Comparison of ENCODE assay signal across 9 cellular contexts in genomic region chr17:57357830-57358426, GRCh38.
DNase-seq lines count a peak whose midpoint lies in the region; ATAC-seq, FAIRE-seq and TF ChIP-seq lines count a peak whose summit lies in the region.
"Had no signal": no experiment of that assay in that cellular context is flagged by ENCODE, and none has a peak within 500 bp of the region (broad histone marks: within the 10 kb centered on the region; RNA-seq: fewer than 3 reads in every experiment).

No MANE protein-coding gene starts in this region.

- H3K9me3 Mint-ChIP-seq in activated T-helper 1 cell treated with anti-CD3 and anti-CD28 coated beads, Interleukin-12 subunit alpha, Interleukin-12 subunit beta, Interleukin-2, Interleukin-4 antibody, amounts not matched to agents 30 ng/mL and 10 ng/mL and 1 ng/mL, durations not matched to agents 14 hours and 24 hours and 36 hours = no peaks in the 10 kb centered on the region

- no peak for TF ChIP-seq CTCF in prostate gland (IDR thresholded peaks at IDR 0.05)

- no peaks in the 10 kb centered on the region for H3K36me3 ChIP-seq in prostate gland
- no peaks in the 10 kb centered on the region for H3K36me3 ChIP-seq in small intestine (ENCODE audit: control insufficient read depth in 2 of 2, insufficient read depth in 2 of 2, low read length in 2 of 2)

- no peaks in the 10 kb centered on the region for H3K27me3 Mint-ChIP-seq in activated T-helper 1 cell treated with anti-CD3 and anti-CD28 coated beads, Interleukin-12 subunit alpha, Interleukin-12 subunit beta, Interleukin-2, Interleukin-4 antibody, amounts not matched to agents 30 ng/mL and 10 ng/mL and 1 ng/mL, durations not matched to agents 14 hours and 24 hours and 36 hours (ENCODE audit: insufficient read depth)

- H3K36me3 Mint-ChIP-seq in activated T-helper 1 cell treated with anti-CD3 and anti-CD28 coated beads, Interleukin-12 subunit alpha, Interleukin-12 subunit beta, Interleukin-2, Interleukin-4 antibody, amounts not matched to agents 30 ng/mL and 10 ng/mL and 1 ng/mL, durations not matched to agents 14 hours and 24 hours and 36 hours (ENCODE audit: low read depth) = peaks cover 21% of the 10 kb centered on the region

- H3K27ac Mint-ChIP-seq in activated T-helper 1 cell treated with anti-CD3 and anti-CD28 coated beads, Interleukin-12 subunit alpha, Interleukin-12 subunit beta, Interleukin-2, Interleukin-4 antibody, amounts not matched to agents 30 ng/mL and 10 ng/mL and 1 ng/mL, durations not matched to agents 14 hours and 24 hours and 36 hours = peak overlapping the region; percentile 79

- no peak overlapping the region for H3K4me3 ChIP-seq in prostate gland
- no peak overlapping the region for H3K4me3 ChIP-seq in small intestine (ENCODE audit: low read depth in 1 of 2, low read length in 2 of 2)

- FAIRE-seq in small intestine (lab: Jason Lieb, UNC) = no peak
- FAIRE-seq: endothelial cell of umbilical vein had no signal

- H3K27me3 ChIP-seq in prostate gland (replicated peaks; ENCODE audit: insufficient read depth) (no peaks in the 10 kb centered on the region), small intestine (ENCODE audit: control insufficient read depth in 2 of 2, insufficient read depth in 2 of 2, low read length in 2 of 2) (no peaks in the 10 kb centered on the region)

- ATAC-seq in GM18873 (IDR thresholded peaks at IDR 0.05; ENCODE audit: low FRiP score, unreplicated experiment) (peak; percentile 63), HG02759 (IDR thresholded peaks at IDR 0.05; ENCODE audit: unreplicated experiment) (peak; percentile 58)

- no peaks in the 10 kb centered on the region for H3K9me3 ChIP-seq in prostate gland
- H3K9me3 ChIP-seq in small intestine (ENCODE audit: control insufficient read depth, low read depth) = no peaks in the 10 kb centered on the region

- no peak for DNase-seq in activated T-helper 1 cell treated with anti-CD3 and anti-CD28 coated beads, Interleukin-12 subunit alpha, Interleukin-12 subunit beta, Interleukin-2, Interleukin-4 antibody, amounts not matched to agents 30 ng/mL and 10 ng/mL and 1 ng/mL, durations not matched to agents 14 hours and 24 hours and 36 hours (ENCODE audit: low spot score)
- DNase-seq in prostate gland (ENCODE audit: low spot score) = peak; percentile 55
- no peak for DNase-seq in NOMO-1 treated with dmso at 0.1 percent for 144 hours (lab: John Stamatoyannopoulos, UW; ENCODE audit: unreplicated experiment)
- DNase-seq in activated CD4-positive, alpha-beta T cell treated with anti-CD3 and anti-CD28 coated beads for 1 hour = no peak
- DNase-seq in cerebellar nuclear complex (lab: John Stamatoyannopoulos, UW) = no peak
- no peak for DNase-seq in small intestine

- no peak for TF ChIP-seq POLR2A in prostate gland (IDR thresholded peaks at IDR 0.05)

- WGBS in prostate gland = 39% methylated on average over 3 of the region's 3 CpGs
- 58 to 72% (median 59%) methylated on average over 3 of the region's 3 CpGs for WGBS in small intestine, 3 donors

- H3K4me1 ChIP-seq in prostate gland (replicated peaks) (peaks cover 20% of the 10 kb centered on the region), small intestine (ENCODE audit: control insufficient read depth in 2 of 2, insufficient read depth in 1 of 2, low read depth in 1 of 2, low read length in 1 of 2) (peaks cover 0 to 13% of the 10 kb centered on the region in 2 donors)

- intact Hi-C loops in activated T-helper 1 cell treated with anti-CD3 and anti-CD28 coated beads, Interleukin-12 subunit alpha, Interleukin-12 subunit beta, Interleukin-2, Interleukin-4 antibody, amounts not matched to agents 30 ng/mL and 10 ng/mL and 1 ng/mL, durations not matched to agents 14 hours and 24 hours and 36 hours (cut with micrococcal nuclease) = loop anchor here (5.0 kb wide), 1 partner anchor 69 kb away; no protein-coding TSS in a partner anchor
- intact Hi-C loops in prostate gland (cut with DNase I) = no loop called here

- peak overlapping the region; percentile 88 to 91 for H3K27ac ChIP-seq in prostate gland
- peak overlapping the region in 1 of 2 donors; percentile 46 for H3K27ac ChIP-seq in small intestine (ENCODE audit: low read depth in 1 of 2, low read length in 1 of 2)

- peaks cover 55% of the 10 kb centered on the region for H3K4me1 Mint-ChIP-seq in activated T-helper 1 cell treated with anti-CD3 and anti-CD28 coated beads, Interleukin-12 subunit alpha, Interleukin-12 subunit beta, Interleukin-2, Interleukin-4 antibody, amounts not matched to agents 30 ng/mL and 10 ng/mL and 1 ng/mL, durations not matched to agents 14 hours and 24 hours and 36 hours (ENCODE audit: low read depth)

- H3K4me3 Mint-ChIP-seq in activated T-helper 1 cell treated with anti-CD3 and anti-CD28 coated beads, Interleukin-12 subunit alpha, Interleukin-12 subunit beta, Interleukin-2, Interleukin-4 antibody, amounts not matched to agents 30 ng/mL and 10 ng/mL and 1 ng/mL, durations not matched to agents 14 hours and 24 hours and 36 hours = peak overlapping the region; percentile 46
